ENCODE assay signal across 10 cellular contexts in the genomic region with DNA sequence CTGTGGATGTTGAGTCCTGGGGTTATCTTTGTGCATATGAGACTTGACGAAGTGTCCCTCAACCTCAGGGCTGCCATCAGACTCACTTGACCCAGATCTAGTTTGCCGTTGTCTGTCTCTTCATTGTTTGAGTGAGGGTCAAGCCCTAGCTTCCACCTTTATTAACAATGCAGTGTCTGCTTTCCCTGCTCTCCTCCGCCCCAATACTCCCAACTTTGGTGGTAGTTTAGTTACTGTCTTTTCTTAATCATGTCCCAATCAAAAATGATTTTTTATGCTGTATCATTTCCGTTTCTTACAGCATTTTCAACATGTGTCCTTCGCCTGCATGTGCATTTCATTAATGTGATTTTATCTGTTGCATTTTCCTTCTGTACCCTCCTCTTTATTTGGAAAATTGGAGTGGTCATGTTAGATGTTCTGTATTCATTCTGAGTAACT. TPM values are rescaled to one million over a fixed set of nuclear protein-coding genes. Genes with fewer than 3 reads are reported as not detected.
A peak's percentile ranks its signal among the peaks of the same experiment; 100 is the strongest.
DNase-seq lines count a peak whose midpoint lies in the region; ATAC-seq, FAIRE-seq and TF ChIP-seq lines count a peak whose summit lies in the region.
"Had no signal": no experiment of that assay in that cellular context is flagged by ENCODE, and none has a peak within 500 bp of the region (broad histone marks: within the 10 kb centered on the region; RNA-seq: fewer than 3 reads in every experiment).

No MANE protein-coding gene starts in this region.

- peaks cover 39% of the 10 kb centered on the region for H3K4me1 ChIP-seq in CD4-positive, CD25-positive, alpha-beta regulatory T cell (ENCODE audit: control insufficient read depth, insufficient read depth, low read length, poor library complexity, severe bottlenecking)
- H3K4me1 ChIP-seq in HUES48 (ENCODE audit: control insufficient read depth, insufficient read depth, low read length) (peaks cover 15% of the 10 kb centered on the region), mesendoderm (ENCODE audit: control insufficient read depth, low read depth, low read length) (peaks cover 3% of the 10 kb centered on the region)

- no peak overlapping the region for H3K4me2 ChIP-seq in mesendoderm (ENCODE audit: low read length)

- no peak overlapping the region for H4K5ac ChIP-seq in mesendoderm (ENCODE audit: low read length)

- peaks cover 9% of the 10 kb centered on the region for H3K79me1 ChIP-seq in mesendoderm (ENCODE audit: low read length)

- FAIRE-seq in D721Med (lab: Jason Lieb, UNC): no peak

- peaks cover 31 to 73% (median 55%) of the 10 kb centered on the region in 4 donors for H3K4me1 Mint-ChIP-seq in CD4-positive, CD25-positive, alpha-beta regulatory T cell
- peaks cover 63% of the 10 kb centered on the region for H3K4me1 Mint-ChIP-seq in activated naive CD8-positive, alpha-beta T cell treated with anti-CD3 and anti-CD28 coated beads, Interleukin-2, amount 50 U/mL, for 24 hours

- H3K9me3 ChIP-seq in CD4-positive, CD25-positive, alpha-beta regulatory T cell (ENCODE audit: control insufficient read depth in 2 of 2, low read length in 2 of 2): no peaks in the 10 kb centered on the region
- no peaks in the 10 kb centered on the region for H3K9me3 ChIP-seq in HUES48 (ENCODE audit: control insufficient read depth, insufficient read depth, low read length)
- H3K9me3 ChIP-seq: thoracic aorta had no signal

- no peak overlapping the region for H2BK120ac ChIP-seq in mesendoderm (ENCODE audit: low read depth, low read length)

- WGBS in mesendoderm (ENCODE audit: extremely low coverage, insufficient coverage, low lambda C conversion rate): no CpG with 5 or more reads among the region's 5 CpGs

- H3K27me3 Mint-ChIP-seq in CD4-positive, CD25-positive, alpha-beta regulatory T cell: peaks cover 10% of the 10 kb centered on the region
- no peaks in the 10 kb centered on the region for H3K27me3 Mint-ChIP-seq in activated naive CD8-positive, alpha-beta T cell treated with anti-CD3 and anti-CD28 coated beads, Interleukin-2, amount 50 U/mL, for 24 hours

- H3K23ac ChIP-seq in mesendoderm (ENCODE audit: low read length): no peak overlapping the region

- no peak for TF ChIP-seq CTCF in D721Med (IDR thresholded peaks at IDR 0.05; ENCODE audit: insufficient read depth, missing control alignments)

- peak overlapping the region; percentile 10 for H3K56ac ChIP-seq in mesendoderm (ENCODE audit: low read length)

- H3K27ac ChIP-seq in CD4-positive, CD25-positive, alpha-beta regulatory T cell (ENCODE audit: insufficient read depth, low read length, poor library complexity, severe bottlenecking): no peak overlapping the region
- H3K27ac ChIP-seq in HUES48 (ENCODE audit: low read depth, low read length) (no peak overlapping the region), mesendoderm (ENCODE audit: low read depth, low read length) (no peak overlapping the region)
- H3K27ac ChIP-seq: thoracic aorta had no signal

- H3K4ac ChIP-seq in mesendoderm (ENCODE audit: low read depth, low read length): no peak overlapping the region

- H3K4me3 ChIP-seq in CD4-positive, CD25-positive, alpha-beta regulatory T cell (ENCODE audit: low read depth, low read length): peak overlapping the region; percentile 77
- H3K4me3 ChIP-seq in HUES48 (ENCODE audit: low read depth, low read length) (0 out of 2 replicates have a peak overlapping the region, but pooled peaks have one; percentile 88), mesendoderm (ENCODE audit: low read length) (no peak overlapping the region)

- no peak overlapping the region for H2BK5ac ChIP-seq in mesendoderm (ENCODE audit: low read length)

- H3K27me3 ChIP-seq in CD4-positive, CD25-positive, alpha-beta regulatory T cell (ENCODE audit: control insufficient read depth, insufficient read depth, low read length): no peaks in the 10 kb centered on the region
- H3K27me3 ChIP-seq in HUES48 (ENCODE audit: control insufficient read depth, insufficient read depth, low read length) (peaks cover 9% of the 10 kb centered on the region), mesendoderm (ENCODE audit: insufficient read depth, low read length, poor library complexity) (no peaks in the 10 kb centered on the region)

- no peak overlapping the region for H3K27ac Mint-ChIP-seq in CD4-positive, CD25-positive, alpha-beta regulatory T cell
- no peak overlapping the region for H3K27ac Mint-ChIP-seq in activated naive CD8-positive, alpha-beta T cell treated with anti-CD3 and anti-CD28 coated beads, Interleukin-2, amount 50 U/mL, for 24 hours

- peaks cover 47% of the 10 kb centered on the region for H3K79me2 ChIP-seq in mesendoderm (ENCODE audit: control insufficient read depth, insufficient read depth, low read length)

- H3K9ac ChIP-seq in HUES48 (ENCODE audit: low read depth, low read length): no peak overlapping the region
- H3K9ac ChIP-seq in mesendoderm (ENCODE audit: low read length): no peak overlapping the region

- H3K9me3 Mint-ChIP-seq in CD4-positive, CD25-positive, alpha-beta regulatory T cell: peaks cover 0 to 3% (median 0%) of the 10 kb centered on the region in 7 donors
- H3K9me3 Mint-ChIP-seq in activated naive CD8-positive, alpha-beta T cell treated with anti-CD3 and anti-CD28 coated beads, Interleukin-2, amount 50 U/mL, for 24 hours: no peaks in the 10 kb centered on the region

- H3K18ac ChIP-seq in mesendoderm (ENCODE audit: low read length): no peak overlapping the region

- DNase-seq in CD4-positive, CD25-positive, alpha-beta regulatory T cell: no peak
- DNase-seq in activated naive CD8-positive, alpha-beta T cell treated with anti-CD3 and anti-CD28 coated beads, Interleukin-2, amount 50 U/mL, for 24 hours: no peak
- DNase-seq in mesendoderm (no peak), D721Med (ENCODE audit: insufficient read length, low spot score) (no peak)
- no peak for DNase-seq in activated CD4-positive, CD25-positive, alpha-beta regulatory T cell treated with anti-CD3 and anti-CD28 coated beads, Interleukin-2, amount 50 U/mL, for 72 hours
- DNase-seq: activated effector memory CD4-positive, alpha-beta T cell treated with anti-CD3 and anti-CD28 coated beads, Interleukin-2, amount 50 U/mL, for 16 hours had no signal

- H2BK15ac ChIP-seq in mesendoderm (replicated peaks; ENCODE audit: low read depth): no peak overlapping the region

- peak overlapping the region; percentile 96 to 100 (median 98) for H3K4me3 Mint-ChIP-seq in CD4-positive, CD25-positive, alpha-beta regulatory T cell
- peak overlapping the region; percentile 97 for H3K4me3 Mint-ChIP-seq in activated naive CD8-positive, alpha-beta T cell treated with anti-CD3 and anti-CD28 coated beads, Interleukin-2, amount 50 U/mL, for 24 hours

- H4K8ac ChIP-seq in mesendoderm (ENCODE audit: low read depth, low read length): no peak overlapping the region

- no peak overlapping the region for H2AK5ac ChIP-seq in mesendoderm (ENCODE audit: low read length)

- no peaks in the 10 kb centered on the region for H3K36me3 ChIP-seq in CD4-positive, CD25-positive, alpha-beta regulatory T cell (ENCODE audit: control insufficient read depth, insufficient read depth, low read length)
- H3K36me3 ChIP-seq in HUES48 (ENCODE audit: control insufficient read depth, insufficient read depth, low read length): no peaks in the 10 kb centered on the region
- H3K36me3 ChIP-seq in mesendoderm (ENCODE audit: control insufficient read depth, insufficient read depth, low read length): no peaks in the 10 kb centered on the region
- H3K36me3 ChIP-seq: thoracic aorta had no signal

- no peak for ATAC-seq in CD4-positive, CD25-positive, alpha-beta regulatory T cell (ENCODE audit: low read depth in 2 of 2)
- ATAC-seq in activated naive CD8-positive, alpha-beta T cell treated with anti-CD3 and anti-CD28 coated beads, Interleukin-2, amount 50 U/mL, for 24 hours: no peak
- ATAC-seq in GM21367 (IDR thresholded peaks at IDR 0.05; ENCODE audit: unreplicated experiment) (no peak), GM18511 (IDR thresholded peaks at IDR 0.05; ENCODE audit: unreplicated experiment) (no peak)

- peaks cover 4% of the 10 kb centered on the region for H3K36me3 Mint-ChIP-seq in CD4-positive, CD25-positive, alpha-beta regulatory T cell
- peaks cover 2% of the 10 kb centered on the region for H3K36me3 Mint-ChIP-seq in activated naive CD8-positive, alpha-beta T cell treated with anti-CD3 and anti-CD28 coated beads, Interleukin-2, amount 50 U/mL, for 24 hours (ENCODE audit: low read depth)

RNA-seq across cellular contexts. Expression of gene TBPL1, which starts 2.1 kb away (rescaled TPM):
- 32.2 TPM for total RNA-seq in CD4-positive, CD25-positive, alpha-beta regulatory T cell
- polyA plus RNA-seq in CD4-positive, CD25-positive, alpha-beta regulatory T cell: 10 to 100 TPM; 55.1 to 73.6 (median 59.1) TPM
- polyA plus RNA-seq in mesendoderm (2013, experiment 1 of 2): 92.5 TPM
- 90.4 TPM for polyA plus RNA-seq in mesendoderm (2013, experiment 2 of 2)
